11 cellular contexts compared by ENCODE assay signal in genomic region chr13:42971670-42972355, GRCh38. TPM values are rescaled to one million over a fixed set of nuclear protein-coding genes. Genes with fewer than 3 reads are reported as not detected.
A peak's percentile ranks its signal among the peaks of the same experiment; 100 is the strongest.
DNase-seq lines count a peak whose midpoint lies in the region; ATAC-seq and TF ChIP-seq lines count a peak whose summit lies in the region.
"Had no signal": no experiment of that assay in that cellular context is flagged by ENCODE, and none has a peak within 500 bp of the region (broad histone marks: within the 10 kb centered on the region; RNA-seq: fewer than 3 reads in every experiment).

No MANE protein-coding gene starts in this region.

- H3K4me1 ChIP-seq in adrenal gland (replicated peaks in 1 of 2) = peaks cover 0 to 21% of the 10 kb centered on the region in 2 donors

- 86 to 93% (median 89%) methylated on average over 9 of the region's 9 CpGs for WGBS in adrenal gland, 4 donors

- peaks cover 39% of the 10 kb centered on the region for H3K36me3 Mint-ChIP-seq in activated T-helper 17 cell treated with anti-CD3 and anti-CD28 coated beads, Interleukin-2, amount 50 U/mL, for 72 hours (ENCODE audit: low read depth)
- H3K36me3 Mint-ChIP-seq in mesothelial cell of epicardium = peaks cover 18% of the 10 kb centered on the region

- H3K27me3 Mint-ChIP-seq in activated T-helper 17 cell treated with anti-CD3 and anti-CD28 coated beads, Interleukin-2, amount 50 U/mL, for 72 hours = no peaks in the 10 kb centered on the region
- H3K27me3 Mint-ChIP-seq in mesothelial cell of epicardium (ENCODE audit: low read depth) = no peaks in the 10 kb centered on the region

- DNase-seq in mesothelial cell of epicardium (ENCODE audit: low spot score in 2 of 2, unreplicated experiment in 2 of 2) (no peak), adrenal gland (no peak), COLO829 (ENCODE audit: low spot score) (no peak)
- DNase-seq: activated CD4-positive, CD25-positive, alpha-beta regulatory T cell treated with anti-CD3 and anti-CD28 coated beads, Interleukin-2, amount 50 U/mL, for 72 hours; COR-L47; Kasumi-1; occipital lobe had no signal

- ATAC-seq in GM18867 (IDR thresholded peaks at IDR 0.05; ENCODE audit: unreplicated experiment) (peak; percentile 42), HG02610 (IDR thresholded peaks at IDR 0.05; ENCODE audit: unreplicated experiment) (peak; percentile 53), HG02973 (IDR thresholded peaks at IDR 0.05; ENCODE audit: unreplicated experiment) (no peak)
- peak; percentile 63 for ATAC-seq in activated T-helper 17 cell treated with anti-CD3 and anti-CD28 coated beads, Interleukin-2, amount 50 U/mL, for 72 hours (replicated peaks)

- no peak for TF ChIP-seq POLR2A in adrenal gland (IDR thresholded peaks at IDR 0.05)

- H3K27me3 ChIP-seq in adrenal gland = no peaks in the 10 kb centered on the region

- no peaks in the 10 kb centered on the region for H3K9me3 ChIP-seq in adrenal gland (replicated peaks in 1 of 3)

- H3K27ac ChIP-seq in adrenal gland = no peak overlapping the region

- TF ChIP-seq CTCF in mesothelial cell of epicardium (IDR thresholded peaks at IDR 0.05; ENCODE audit: unreplicated experiment) = no peak
- no peak for TF ChIP-seq CTCF in adrenal gland (IDR thresholded peaks at IDR 0.05)

- H3K4me3 ChIP-seq in adrenal gland = no peak overlapping the region

- no peak overlapping the region for H3K4me3 Mint-ChIP-seq in activated T-helper 17 cell treated with anti-CD3 and anti-CD28 coated beads, Interleukin-2, amount 50 U/mL, for 72 hours
- no peak overlapping the region for H3K4me3 Mint-ChIP-seq in mesothelial cell of epicardium

- no peaks in the 10 kb centered on the region for H3K36me3 ChIP-seq in adrenal gland (replicated peaks in 1 of 2)

- intact Hi-C loops in adrenal gland (cut with DNase I) = no loop called here

- H3K27ac Mint-ChIP-seq in activated T-helper 17 cell treated with anti-CD3 and anti-CD28 coated beads, Interleukin-2, amount 50 U/mL, for 72 hours = no peak overlapping the region
- peak overlapping the region; percentile 40 for H3K27ac Mint-ChIP-seq in mesothelial cell of epicardium

- H3K9me3 Mint-ChIP-seq in activated T-helper 17 cell treated with anti-CD3 and anti-CD28 coated beads, Interleukin-2, amount 50 U/mL, for 72 hours = no peaks in the 10 kb centered on the region
- H3K9me3 Mint-ChIP-seq in mesothelial cell of epicardium = peaks cover 17% of the 10 kb centered on the region

- peaks cover 14% of the 10 kb centered on the region for H3K4me1 Mint-ChIP-seq in activated T-helper 17 cell treated with anti-CD3 and anti-CD28 coated beads, Interleukin-2, amount 50 U/mL, for 72 hours
- H3K4me1 Mint-ChIP-seq in mesothelial cell of epicardium = peaks cover 65% of the 10 kb centered on the region

RNA-seq across cellular contexts. Expression of gene EPSTI1, which starts 20.2 kb away (rescaled TPM):
- 10 to 100 TPM; 13.6 to 18.1 TPM for total RNA-seq in activated T-helper 17 cell treated with anti-CD3 and anti-CD28 coated beads, Interleukin-2, amount 50 U/mL, for 72 hours
- total RNA-seq in mesothelial cell of epicardium = 37.3 to 44.0 TPM (median 42.7 TPM) in 3 replicates
- 10 to 100 TPM in 6 of 8 donors, 1 to 10 TPM in 2; 7.1 to 36.3 (median 12.0) TPM for total RNA-seq in adrenal gland
- 10 to 100 TPM in 1 of 3 donors, 1 to 10 TPM in 2; 6.8 to 12.4 (median 8.5) TPM for polyA plus RNA-seq in adrenal gland

RNA-seq across cellular contexts. Expression of gene DNAJC15, which starts 51.6 kb away (rescaled TPM):
- 10 to 100 TPM in 1 of 2 donors, 1 to 10 TPM in 1; 7.5 to 15.6 TPM for total RNA-seq in activated T-helper 17 cell treated with anti-CD3 and anti-CD28 coated beads, Interleukin-2, amount 50 U/mL, for 72 hours
- total RNA-seq in mesothelial cell of epicardium (31.6 to 35.9 TPM (median 32.5 TPM) in 3 replicates), adrenal gland (10 to 100 TPM; 10.0 to 33.5 (median 16.8) TPM)
- polyA plus RNA-seq in adrenal gland = 10 to 100 TPM; 13.5 to 23.1 (median 21.4) TPM
